In the genomic region with DNA sequence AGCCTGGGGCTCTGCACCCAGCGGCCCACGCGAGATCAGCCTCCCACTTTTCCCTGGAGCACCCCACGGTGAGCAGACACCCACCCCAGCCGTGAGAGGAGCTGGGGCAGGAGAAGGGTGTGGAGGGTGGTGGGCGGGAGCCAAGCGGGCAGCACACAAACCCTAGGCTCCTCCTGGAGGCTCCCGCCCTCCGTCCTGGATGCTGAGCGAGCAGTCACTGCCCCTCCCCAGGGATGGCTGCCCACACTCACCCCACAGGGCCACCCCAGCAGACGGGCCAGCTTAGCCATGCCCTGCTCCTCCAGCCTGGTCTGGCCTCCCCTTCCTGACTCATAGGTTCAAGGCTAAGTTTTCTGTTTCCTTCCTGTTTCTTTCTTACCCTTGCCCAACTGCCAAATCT, we compare ENCODE assay signal across 18 cellular contexts. TPM values are rescaled to one million over a fixed set of nuclear protein-coding genes. Genes with fewer than 3 reads are reported as not detected.
DNase-seq lines count a peak whose midpoint lies in the region; ATAC-seq and TF ChIP-seq lines count a peak whose summit lies in the region.
"Had no signal": no experiment of that assay in that cellular context is flagged by ENCODE, and none has a peak within 500 bp of the region (broad histone marks: within the 10 kb centered on the region; RNA-seq: fewer than 3 reads in every experiment).

No MANE protein-coding gene starts in this region.

- H3K18ac ChIP-seq in IMR-90 (ENCODE audit: low read depth, low read length): no peak overlapping the region

- no peaks in the 10 kb centered on the region; the same call in 1 of the 2 replicates for H3K27me3 ChIP-seq in IMR-90 (ENCODE audit: control insufficient read depth, insufficient read depth, low read length)
- H3K27me3 ChIP-seq in left lung: peaks cover 0 to 26% of the 10 kb centered on the region in 2 donors
- peaks cover 0 to 28% (median 0%) of the 10 kb centered on the region in 4 donors for H3K27me3 ChIP-seq in esophagus muscularis mucosa
- H3K27me3 ChIP-seq: right lobe of liver, thyroid gland had no signal

- no peaks in the 10 kb centered on the region for H4K20me1 ChIP-seq in IMR-90 (ENCODE audit: insufficient read depth, low read length)

- no TSS peak for BruUV-seq in IMR-90 (replicated peaks; lab: Mats Ljungman, UMichigan)

- peak overlapping the region in 1 of 2 experiments; percentile 29; a peak in 1 of 4 replicates for H4K8ac ChIP-seq in IMR-90 (ENCODE audit: low read depth in 2 of 2, low read length in 2 of 2)

- DNase-seq in AG08396 (ENCODE audit: low spot score): peak; percentile 48
- no peak for DNase-seq in IMR-90
- DNase-seq in T-helper 17 cell: no peak
- no peak for DNase-seq in left lung
- DNase-seq in NCI-H748 (lab: John Stamatoyannopoulos, UW; ENCODE audit: unreplicated experiment): no peak
- no peak for DNase-seq in KBM-7
- no peak for DNase-seq in esophagus muscularis mucosa (ENCODE audit: extremely low spot score)
- DNase-seq: activated naive CD8-positive, alpha-beta T cell treated with anti-CD3 and anti-CD28 coated beads for 36 hours; activated T-cell treated with anti-CD3 and anti-CD28 coated beads, Interleukin-2, amount 50 U/mL, for 1 hour; DMS153; effector memory CD4-positive, alpha-beta T cell; H9; natural killer cell; NCI-H1930; NCI-H774; right lobe of liver; thyroid gland had no signal

- H3K27me3 Mint-ChIP-seq in T-helper 17 cell: peaks cover 15% of the 10 kb centered on the region

- intact Hi-C loops in IMR-90 (cut with micrococcal nuclease) (no loop called here), left lung (cut with DNase I) (no loop called here), esophagus muscularis mucosa (cut with DNase I) (no loop called here)

- H3K9me3 ChIP-seq in IMR-90 (ENCODE audit: control insufficient read depth, insufficient read depth, low read length) (no peaks in the 10 kb centered on the region), T-helper 17 cell (ENCODE audit: control insufficient read depth, low read length, poor library complexity, severe bottlenecking) (no peaks in the 10 kb centered on the region), left lung (no peaks in the 10 kb centered on the region), esophagus muscularis mucosa (no peaks in the 10 kb centered on the region)
- H3K9me3 ChIP-seq: right lobe of liver, thyroid gland had no signal

- no peak overlapping the region for H3K4me3 Mint-ChIP-seq in T-helper 17 cell
- H3K4me3 Mint-ChIP-seq: activated naive CD8-positive, alpha-beta T cell treated with anti-CD3 and anti-CD28 coated beads for 36 hours; H9; natural killer cell had no signal

- CTCF ChIA-PET in IMR-90 (lab: Yijun Ruan, JAX): no interaction called here

- H3K27ac ChIP-seq in IMR-90 (ENCODE audit: insufficient read depth, low read length) (no peak overlapping the region), left lung (no peak overlapping the region), esophagus muscularis mucosa (replicated peaks in 1 of 4) (no peak overlapping the region)
- H3K27ac ChIP-seq: right lobe of liver, thyroid gland had no signal

- no peak overlapping the region for H3K9ac ChIP-seq in IMR-90 (ENCODE audit: low read depth, low read length)

- peak overlapping the region; percentile 79 for H2AK9ac ChIP-seq in IMR-90 (replicated peaks; ENCODE audit: low read depth, low read length, poor library complexity)

- H2BK20ac ChIP-seq in IMR-90 (ENCODE audit: low read depth, low read length): no peak overlapping the region

- peak overlapping the region; percentile 65 for H3K27ac Mint-ChIP-seq in T-helper 17 cell
- H3K27ac Mint-ChIP-seq: activated naive CD8-positive, alpha-beta T cell treated with anti-CD3 and anti-CD28 coated beads for 36 hours; natural killer cell had no signal

- no peak overlapping the region for H3K4me2 ChIP-seq in IMR-90 (ENCODE audit: low read depth, low read length)

- TF ChIP-seq CTCF in IMR-90 (conservative IDR thresholded peaks at IDR 0.05; ENCODE audit: low read depth, low read length) (no peak), left lung (IDR thresholded peaks at IDR 0.05) (no peak), esophagus muscularis mucosa (IDR thresholded peaks at IDR 0.05) (no peak)

- H3K56ac ChIP-seq in IMR-90 (ENCODE audit: extremely low read depth, insufficient read depth, low read length): no peak overlapping the region

- H3K79me1 ChIP-seq in IMR-90 (ENCODE audit: low read depth in 1 of 2, low read length in 2 of 2): no peaks in the 10 kb centered on the region

- H2BK15ac ChIP-seq in IMR-90 (ENCODE audit: low read depth, low read length): no peak overlapping the region

- H2AFZ ChIP-seq in IMR-90 (replicated peaks; ENCODE audit: low read length, poor library complexity): peak overlapping the region; percentile 59

- H2AK5ac ChIP-seq in IMR-90 (ENCODE audit: low read depth, low read length): no peak overlapping the region

- no peak overlapping the region for H3K23ac ChIP-seq in IMR-90 (ENCODE audit: low read depth, low read length)

- H3K4me3 ChIP-seq in IMR-90 (ENCODE audit: insufficient read depth, low read depth, low read length) (no peak overlapping the region), left lung (no peak overlapping the region), esophagus muscularis mucosa (no peak overlapping the region)
- H3K4me3 ChIP-seq: right lobe of liver, thyroid gland had no signal

- 0 out of 2 replicates have a peak overlapping the region, but pooled peaks have one; percentile 16 for H2BK120ac ChIP-seq in IMR-90 (ENCODE audit: low read depth, low read length)

- H3K36me3 Mint-ChIP-seq in T-helper 17 cell (ENCODE audit: low read depth): no peaks in the 10 kb centered on the region
- H3K36me3 Mint-ChIP-seq: activated naive CD8-positive, alpha-beta T cell treated with anti-CD3 and anti-CD28 coated beads for 36 hours; natural killer cell had no signal

- no peak overlapping the region for H2BK5ac ChIP-seq in IMR-90 (ENCODE audit: low read depth, low read length, poor library complexity, severe bottlenecking)

- ATAC-seq in IMR-90 (ENCODE audit: low read depth): peak; percentile 28; the same call in 1 of the 2 replicates
- no peak for ATAC-seq in T-helper 17 cell
- ATAC-seq in left lung: peak; percentile 51
- ATAC-seq in HG02885 (IDR thresholded peaks at IDR 0.05; ENCODE audit: poor library complexity, unreplicated experiment): no peak
- ATAC-seq: natural killer cell had no signal

- TF ChIP-seq POLR2A in IMR-90 (IDR thresholded peaks at IDR 0.05; ENCODE audit: low read depth, low read length) (no peak), esophagus muscularis mucosa (IDR thresholded peaks at IDR 0.05; ENCODE audit: low read depth) (no peak)

- dilution Hi-C loops in IMR-90 (cut with HindIII; ENCODE audit: low sequenced_read_pairs, unreplicated experiment): no loop called here

- H3K14ac ChIP-seq in IMR-90 (replicated peaks; ENCODE audit: low read depth, low read length): no peak overlapping the region

- WGBS in IMR-90 (ENCODE audit: extremely low coverage in 2 of 2, insufficient read length in 1 of 2), 2 experiments: 76% methylated on average over 3 of the region's 11 CpGs; no CpG with 5 or more reads in 1 of the 2 experiments
- WGBS in esophagus muscularis mucosa: 84% methylated on average over 8 of the region's 11 CpGs

- in situ Hi-C loops in IMR-90 (cut with MboI; ENCODE audit: low sequenced_read_pairs): no loop called here
- in situ Hi-C loops in KBM-7 (cut with MboI; ENCODE audit: low pct_unique_long_range_greater_than_20kb, low sequenced_read_pairs): no loop called here

- no peak overlapping the region for H4K5ac ChIP-seq in IMR-90 (ENCODE audit: low read depth, low read length)

- H4K91ac ChIP-seq in IMR-90 (ENCODE audit: insufficient read depth, low read depth, low read length): no peak overlapping the region

- peaks cover 2% of the 10 kb centered on the region for H3K4me1 ChIP-seq in IMR-90 (ENCODE audit: control insufficient read depth, insufficient read depth, low read length)
- H3K4me1 ChIP-seq in left lung: peaks cover 0 to 10% of the 10 kb centered on the region in 2 donors
- peaks cover 0 to 1% (median 0%) of the 10 kb centered on the region in 4 donors for H3K4me1 ChIP-seq in esophagus muscularis mucosa
- H3K4me1 ChIP-seq: right lobe of liver had no signal

- POLR2A ChIA-PET in IMR-90 (lab: Charles Lee; ENCODE audit: unreplicated experiment): no interaction called here

- TF ChIP-seq RAD21 in IMR-90 (IDR thresholded peaks at IDR 0.05; ENCODE audit: low read length): no peak

- TF ChIP-seq EP300 in esophagus muscularis mucosa (IDR thresholded peaks at IDR 0.05): no peak

- peaks cover 12% of the 10 kb centered on the region for H3K4me1 Mint-ChIP-seq in T-helper 17 cell

- 0 out of 2 replicates have a peak overlapping the region, but pooled peaks have one; percentile 4 for H3K4ac ChIP-seq in IMR-90 (ENCODE audit: low read depth, low read length)

- peaks cover 6% of the 10 kb centered on the region; the same call in 1 of the 2 replicates for H3K9me1 ChIP-seq in IMR-90 (ENCODE audit: insufficient read depth, low read length)

- no peaks in the 10 kb centered on the region for H3K36me3 ChIP-seq in IMR-90 (ENCODE audit: control insufficient read depth, insufficient read depth, low read length)
- no peaks in the 10 kb centered on the region for H3K36me3 ChIP-seq in left lung
- no peaks in the 10 kb centered on the region for H3K36me3 ChIP-seq in esophagus muscularis mucosa
- H3K36me3 ChIP-seq: right lobe of liver, thyroid gland had no signal

TF ChIP-seq in IMR-90, 13 proteins besides CTCF, POLR2A, EP300 and RAD21:
- TF ChIP-seq FOS (IDR thresholded peaks at IDR 0.05; ENCODE audit: low read depth, low read length) (no peak), SMC3 (IDR thresholded peaks at IDR 0.05; ENCODE audit: low read depth, low read length) (no peak), CHD1 (IDR thresholded peaks at IDR 0.05; ENCODE audit: low read depth, low read length) (no peak), MXI1 (IDR thresholded peaks at IDR 0.05; ENCODE audit: borderline replicate concordance, low read depth, low read length) (no peak)
TF ChIP-seq in IMR-90: peak in this region for 0.

RNA-seq across cellular contexts. Expression of gene ABCC3, which starts 15.7 kb away (rescaled TPM):
- total RNA-seq in IMR-90 (2012; rRNA removed) (2.2 and 3.2 TPM in 2 replicates), T-helper 17 cell (10 to 100 TPM in 1 of 2 donors, 1 to 10 TPM in 1; 3.3 to 58.0 TPM), left lung (100 to 1,000 TPM in 1 of 2 donors, 10 to 100 TPM in 1; 52.3 to 120 TPM), esophagus muscularis mucosa (1 to 10 TPM in 3 of 4 donors, under 1 TPM in 1; 0.50 to 2.9 (median 1.9) TPM)
- polyA plus RNA-seq in IMR-90 (2012; rRNA removed): 6.0 and 6.6 TPM in 2 replicates
- 1.7 and 5.8 TPM in 2 replicates for polyA plus RNA-seq in IMR-90 (2012; cell fraction: cytosol; rRNA removed)
- polyA plus RNA-seq in IMR-90 (2012; cell fraction: nucleus; rRNA removed; ENCODE audit: low replicate concordance): 61.3 and 69.4 TPM in 2 replicates
- total RNA-seq: activated naive CD8-positive, alpha-beta T cell treated with anti-CD3 and anti-CD28 coated beads for 36 hours had no signal

RNA-seq across cellular contexts. Expression of gene CACNA1G, which starts 58.4 kb away (rescaled TPM):
- under 0.01 TPM in 1 of 2 replicates, not detected in the other for total RNA-seq in IMR-90 (2012; rRNA removed)
- 0.03 TPM in 2 replicates for polyA plus RNA-seq in IMR-90 (2012; rRNA removed)
- polyA plus RNA-seq in IMR-90 (2012; cell fraction: cytosol; rRNA removed): 0.08 TPM in 1 of 2 replicates, not detected in the other
- 0.08 and 0.10 TPM in 2 replicates for polyA plus RNA-seq in IMR-90 (2012; cell fraction: nucleus; rRNA removed; ENCODE audit: low replicate concordance)
- under 1 TPM; 0.05 to 0.18 TPM for total RNA-seq in T-helper 17 cell
- 1 to 10 TPM in 1 of 2 donors, under 1 TPM in 1; 0.50 to 4.3 TPM for total RNA-seq in left lung
- total RNA-seq in esophagus muscularis mucosa: under 1 TPM in 3 of 4 donors, not detected in 1; 0.39 to 0.63 (median 0.50) TPM
- total RNA-seq: natural killer cell, right lobe of liver had no signal

Comparison
In these comparisons a context has a peak if more than half of its experiments do, and no peak if none do; other contexts are left out.
1. ATAC-seq: peak in IMR-90 (single experiment) and left lung (single experiment); none in T-helper 17 cell (single experiment) and HG02885 (single experiment).